Comparison of ENCODE assay signal across 2 cellular contexts in genomic region chr11:59616396-59616982, GRCh38.
TF ChIP-seq lines count a peak whose summit lies in the region.

No MANE protein-coding gene starts in this region.

TF ChIP-seq in A549, 52 proteins besides CTCF, POLR2A, EP300 and RAD21:
- TF ChIP-seq FOSL2 (IDR thresholded peaks at IDR 0.05) (no peak), FOSL2 (CRISPR knock-in tag; IDR thresholded peaks at IDR 0.05) (no peak), MAZ (IDR thresholded peaks at IDR 0.05; ENCODE audit: borderline replicate concordance, low read depth, low read length) (no peak), ZNF302 (CRISPR knock-in tag; IDR thresholded peaks at IDR 0.05) (no peak), BCL3 (IDR thresholded peaks at IDR 0.05) (0 out of 3 replicates have a peak, but pooled peaks have one; percentile 37), MYC (IDR thresholded peaks at IDR 0.05; ENCODE audit: borderline replicate concordance, low read length) (no peak), JUN (IDR thresholded peaks at IDR 0.05) (peak in 1 of 2 experiments; percentile 21; a peak in 1 of 5 replicates), FOSB (CRISPR knock-in tag; IDR thresholded peaks at IDR 0.05) (0 out of 2 replicates have a peak, but pooled peaks have one; percentile 29), ESRRA (IDR thresholded peaks at IDR 0.05; ENCODE audit: borderline replicate concordance, low read length) (no peak), CEBPB (IDR thresholded peaks at IDR 0.05) (no peak), MAFK (IDR thresholded peaks at IDR 0.05; ENCODE audit: partially characterized antibody) (no peak), HES2 (IDR thresholded peaks at IDR 0.05) (no peak), USF2 (IDR thresholded peaks at IDR 0.05) (no peak), RFX5 (IDR thresholded peaks at IDR 0.05) (no peak), TP53 (CRISPR knock-in tag; IDR thresholded peaks at IDR 0.05) (peak; percentile 17; the same call in 1 of the 2 replicates), KDM5A (IDR thresholded peaks at IDR 0.05) (no peak), FOXS1 (CRISPR knock-in tag; IDR thresholded peaks at IDR 0.05) (no peak), PBX3 (IDR thresholded peaks at IDR 0.05) (no peak), TFCP2L1 (CRISPR knock-in tag; IDR thresholded peaks at IDR 0.05) (no peak), SREBF2 (IDR thresholded peaks at IDR 0.05) (no peak), MAX (IDR thresholded peaks at IDR 0.05) (0 out of 2 replicates have a peak, but pooled peaks have one; percentile 34), RARB (CRISPR knock-in tag; IDR thresholded peaks at IDR 0.05) (no peak), POLR2AphosphoS2 (conservative IDR thresholded peaks at IDR 0.05; ENCODE audit: low read length) (no peak), HOXA7 (CRISPR knock-in tag; IDR thresholded peaks at IDR 0.05) (peak; percentile 49; the same call in 1 of the 2 replicates), RNF2 (IDR thresholded peaks at IDR 0.05; ENCODE audit: borderline replicate concordance, low read depth) (no peak), ZC3H11A (IDR thresholded peaks at IDR 0.05) (no peak), HMGXB4 (CRISPR knock-in tag; IDR thresholded peaks at IDR 0.05; ENCODE audit: borderline replicate concordance) (no peak), ATOH8 (CRISPR knock-in tag; IDR thresholded peaks at IDR 0.05; ENCODE audit: low read depth) (no peak), ZFP36 (IDR thresholded peaks at IDR 0.05; ENCODE audit: borderline replicate concordance, partially characterized antibody) (no peak), PHF8 (IDR thresholded peaks at IDR 0.05; ENCODE audit: borderline replicate concordance, low read depth) (no peak), CBX8 (IDR thresholded peaks at IDR 0.05) (no peak), HOXB13 (CRISPR knock-in tag; IDR thresholded peaks at IDR 0.05; ENCODE audit: low read depth) (no peak), NR3C1 (IDR thresholded peaks at IDR 0.05) (no peak), KDM1A (IDR thresholded peaks at IDR 0.05; ENCODE audit: low read depth) (no peak), HDAC2 (IDR thresholded peaks at IDR 0.05) (no peak), CBX2 (IDR thresholded peaks at IDR 0.05; ENCODE audit: borderline replicate concordance, low read depth) (no peak), CHD2 (IDR thresholded peaks at IDR 0.05; ENCODE audit: low read length, partially characterized antibody) (no peak)

TF ChIP-seq in HepG2, 621 proteins besides CTCF, POLR2A, EP300 and RAD21 (continues in another document):
- TF ChIP-seq HHEX (CRISPR knock-in tag; IDR thresholded peaks at IDR 0.05) = no peak
- TF ChIP-seq BORCS8-MEF2B (CRISPR knock-in tag; IDR thresholded peaks at IDR 0.05) = no peak
- 0 out of 2 replicates have a peak, but pooled peaks have one; percentile 11 for TF ChIP-seq TFDP2 (CRISPR knock-in tag; IDR thresholded peaks at IDR 0.05)
- no peak for TF ChIP-seq THYN1 (CRISPR knock-in tag; IDR thresholded peaks at IDR 0.05; ENCODE audit: borderline replicate concordance, low read depth)
- no peak for TF ChIP-seq NR2F6 (IDR thresholded peaks at IDR 0.05)
- peak; percentile 18; the same call in 1 of the 2 replicates for TF ChIP-seq NR2F6 (CRISPR knock-in tag; IDR thresholded peaks at IDR 0.05)
- TF ChIP-seq CBFB (CRISPR knock-in tag; IDR thresholded peaks at IDR 0.05) = no peak
- 0 out of 2 replicates have a peak, but pooled peaks have one; percentile 27 for TF ChIP-seq CSRNP1 (CRISPR knock-in tag; IDR thresholded peaks at IDR 0.05)
- 0 out of 2 replicates have a peak, but pooled peaks have one; percentile 31 for TF ChIP-seq ZNF343 (CRISPR knock-in tag; IDR thresholded peaks at IDR 0.05)
- peak; percentile 59; the same call in 1 of the 2 replicates for TF ChIP-seq SIN3A (IDR thresholded peaks at IDR 0.05; ENCODE audit: borderline replicate concordance, low read depth, low read length)
- TF ChIP-seq ZNF878 (CRISPR knock-in tag; IDR thresholded peaks at IDR 0.05) = no peak
- no peak for TF ChIP-seq ARNT (IDR thresholded peaks at IDR 0.05)
- TF ChIP-seq KAT8 (CRISPR knock-in tag; IDR thresholded peaks at IDR 0.05) = no peak
- no peak for TF ChIP-seq ZXDC (CRISPR knock-in tag; IDR thresholded peaks at IDR 0.05)
- peak; percentile 14; the same call in 1 of the 2 replicates for TF ChIP-seq ZNF501 (CRISPR knock-in tag; IDR thresholded peaks at IDR 0.05)
- 0 out of 2 replicates have a peak, but pooled peaks have one; percentile 39 for TF ChIP-seq HNF1B (CRISPR knock-in tag; IDR thresholded peaks at IDR 0.05)
- no peak for TF ChIP-seq ZNF30 (CRISPR knock-in tag; IDR thresholded peaks at IDR 0.05)
- TF ChIP-seq ZNF362 (CRISPR knock-in tag; IDR thresholded peaks at IDR 0.05; ENCODE audit: borderline replicate concordance) = peak; percentile 41; the same call in 1 of the 2 replicates
- TF ChIP-seq NAIF1 (CRISPR knock-in tag; IDR thresholded peaks at IDR 0.05; ENCODE audit: borderline replicate concordance) = peak; percentile 32; the same call in 1 of the 2 replicates
- 0 out of 2 replicates have a peak, but pooled peaks have one; percentile 6 for TF ChIP-seq RNF2 (conservative IDR thresholded peaks at IDR 0.05; ENCODE audit: low read depth)
- TF ChIP-seq ATF3 (CRISPR knock-in tag; IDR thresholded peaks at IDR 0.05) = no peak
- TF ChIP-seq SALL1 (CRISPR knock-in tag; IDR thresholded peaks at IDR 0.05) = peak; percentile 33; the same call in 1 of the 2 replicates
- TF ChIP-seq ZFP36L2 (CRISPR knock-in tag; IDR thresholded peaks at IDR 0.05) = no peak
- TF ChIP-seq MYC (CRISPR knock-in tag; IDR thresholded peaks at IDR 0.05; ENCODE audit: borderline replicate concordance) = 0 out of 2 replicates have a peak, but pooled peaks have one; percentile 4
- no peak for TF ChIP-seq ZBTB46 (CRISPR knock-in tag; IDR thresholded peaks at IDR 0.05; ENCODE audit: borderline replicate concordance)
- peak; percentile 14; the same call in 1 of the 2 replicates for TF ChIP-seq TAF1 (CRISPR knock-in tag; IDR thresholded peaks at IDR 0.05)
- TF ChIP-seq PHF8 (CRISPR knock-in tag; IDR thresholded peaks at IDR 0.05) = 0 out of 2 replicates have a peak, but pooled peaks have one; percentile 21
- 0 out of 2 replicates have a peak, but pooled peaks have one; percentile 16 for TF ChIP-seq ZNF605 (CRISPR knock-in tag; IDR thresholded peaks at IDR 0.05)
- no peak for TF ChIP-seq NFIC (IDR thresholded peaks at IDR 0.05; ENCODE audit: low read length)
- TF ChIP-seq KLF9 (CRISPR knock-in tag; IDR thresholded peaks at IDR 0.05; ENCODE audit: low read depth) = 0 out of 2 replicates have a peak, but pooled peaks have one; percentile 68
